ENCODE assay signal across 21 cellular contexts in the genomic region with DNA sequence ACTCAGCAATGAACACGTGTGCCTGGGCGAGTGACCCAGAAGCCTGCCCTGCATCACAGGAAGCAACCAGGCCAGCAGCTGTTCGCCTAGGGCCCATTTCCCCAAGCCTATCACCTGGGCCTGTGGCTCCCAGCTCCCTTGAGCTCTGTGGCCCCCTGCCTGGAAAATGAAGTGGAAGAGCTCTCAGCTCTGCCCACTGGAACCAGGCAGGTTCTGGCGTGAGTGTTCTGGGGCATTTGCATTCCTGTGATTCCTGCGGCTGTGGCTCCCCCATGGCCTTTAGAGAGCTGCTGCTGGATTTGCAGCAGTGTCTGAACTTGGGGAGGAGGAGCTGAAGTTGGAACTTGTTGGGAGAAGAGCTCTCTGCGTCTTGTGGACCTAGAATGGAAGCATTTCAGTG. TPM values are rescaled to one million over a fixed set of nuclear protein-coding genes. Genes with fewer than 3 reads are reported as not detected.
DNase-seq lines count a peak whose midpoint lies in the region; ATAC-seq and TF ChIP-seq lines count a peak whose summit lies in the region.
"Had no signal": no experiment of that assay in that cellular context is flagged by ENCODE, and none has a peak within 500 bp of the region (broad histone marks: within the 10 kb centered on the region; RNA-seq: fewer than 3 reads in every experiment).

No MANE protein-coding gene starts in this region.

- no peak for DNase-seq in natural killer cell treated with Interleukin-12 subunit alpha and Interleukin-12 subunit beta and Interleukin-15 and Interleukin-18, amount 100 ng/mL, for 72 hours (ENCODE audit: low spot score)
- DNase-seq in natural killer cell = no peak
- peak; percentile 80 to 86 for DNase-seq in SJSA1 (ENCODE audit: low read depth in 1 of 2, low spot score in 2 of 2)
- DNase-seq in iris pigment epithelial cell (ENCODE audit: low read depth) = peak; percentile 34
- DNase-seq in stimulated activated CD4-positive, alpha-beta T cell treated with anti-CD3 and anti-CD28 coated beads, Interleukin-12 subunit alpha, Interleukin-12 subunit beta, amount 100 ng/mL, for 4 hours = no peak
- no peak for DNase-seq in cerebellum (ENCODE audit: low spot score)
- no peak for DNase-seq in medulla oblongata (ENCODE audit: extremely low spot score)
- DNase-seq: activated CD4-positive, alpha-beta T cell treated with anti-CD3 and anti-CD28 coated beads, Interleukin-2, amount 50 U/mL, for 4 hours; activated effector memory CD4-positive, alpha-beta T cell treated with anti-CD3 and anti-CD28 coated beads, Interleukin-2, amount 50 U/mL, for 16 hours; DND-41; HFFc6; immature natural killer cell; mucosa of descending colon; NCI-H2029; NCI-H82; Right ventricle myocardium superior had no signal

- H3K9me3 ChIP-seq in SJSA1 (replicated peaks) = no peaks in the 10 kb centered on the region
- H3K9me3 ChIP-seq: BLaER1, gastroesophageal sphincter, mucosa of descending colon, suprapubic skin had no signal

- no peaks in the 10 kb centered on the region for H3K9me3 Mint-ChIP-seq in natural killer cell treated with Interleukin-12 subunit alpha and Interleukin-12 subunit beta and Interleukin-15 and Interleukin-18, amount 100 ng/mL, for 72 hours
- no peaks in the 10 kb centered on the region for H3K9me3 Mint-ChIP-seq in natural killer cell
- H3K9me3 Mint-ChIP-seq: HFFc6 had no signal

- no peak for TF ChIP-seq CTCF in natural killer cell (IDR thresholded peaks at IDR 0.05)

- H3K27me3 ChIP-seq in SJSA1 (replicated peaks) = no peaks in the 10 kb centered on the region
- H3K27me3 ChIP-seq: BLaER1, cardiac muscle cell, gastroesophageal sphincter, suprapubic skin had no signal

- peaks cover 6 to 23% of the 10 kb centered on the region in 2 donors for H3K4me1 Mint-ChIP-seq in natural killer cell treated with Interleukin-12 subunit alpha and Interleukin-12 subunit beta and Interleukin-15 and Interleukin-18, amount 100 ng/mL, for 72 hours (ENCODE audit: low read depth in 2 of 2)
- H3K4me1 Mint-ChIP-seq in natural killer cell = peaks cover 5 to 9% of the 10 kb centered on the region in 2 donors

- no peak overlapping the region for H3K4me3 Mint-ChIP-seq in natural killer cell treated with Interleukin-12 subunit alpha and Interleukin-12 subunit beta and Interleukin-15 and Interleukin-18, amount 100 ng/mL, for 72 hours
- no peak overlapping the region for H3K4me3 Mint-ChIP-seq in natural killer cell
- H3K4me3 Mint-ChIP-seq: HFFc6, immature natural killer cell had no signal

- peak overlapping the region; percentile 31 for H3K27ac ChIP-seq in SJSA1
- H3K27ac ChIP-seq: BLaER1, cardiac muscle cell, gastroesophageal sphincter, suprapubic skin had no signal

- H3K4me3 ChIP-seq in SJSA1 = no peak overlapping the region
- H3K4me3 ChIP-seq: BLaER1, cardiac muscle cell, gastroesophageal sphincter, mucosa of descending colon, suprapubic skin had no signal

- no peak for ATAC-seq in natural killer cell treated with Interleukin-12 subunit alpha and Interleukin-12 subunit beta and Interleukin-15 and Interleukin-18, amount 100 ng/mL, for 72 hours
- ATAC-seq in natural killer cell = no peak
- ATAC-seq in activated CD4-positive, CD25-positive, alpha-beta regulatory T cell treated with anti-CD3 and anti-CD28 coated beads, Interleukin-2, amount 50 U/mL, for 24 hours = no peak
- ATAC-seq: gastroesophageal sphincter, mucosa of descending colon had no signal

- intact Hi-C loops in natural killer cell (cut with micrococcal nuclease) = no loop called here

- peaks cover 19% of the 10 kb centered on the region for H3K36me3 Mint-ChIP-seq in natural killer cell treated with Interleukin-12 subunit alpha and Interleukin-12 subunit beta and Interleukin-15 and Interleukin-18, amount 100 ng/mL, for 72 hours
- H3K36me3 Mint-ChIP-seq in natural killer cell = no peaks in the 10 kb centered on the region

- peaks cover 58% of the 10 kb centered on the region for H3K4me1 ChIP-seq in SJSA1 (replicated peaks)

- no peaks in the 10 kb centered on the region for H3K27me3 Mint-ChIP-seq in natural killer cell treated with Interleukin-12 subunit alpha and Interleukin-12 subunit beta and Interleukin-15 and Interleukin-18, amount 100 ng/mL, for 72 hours
- no peaks in the 10 kb centered on the region for H3K27me3 Mint-ChIP-seq in natural killer cell (ENCODE audit: low read depth in 2 of 2)

- H3K27ac Mint-ChIP-seq in natural killer cell treated with Interleukin-12 subunit alpha and Interleukin-12 subunit beta and Interleukin-15 and Interleukin-18, amount 100 ng/mL, for 72 hours = peak overlapping the region; percentile 23 to 79
- no peak overlapping the region for H3K27ac Mint-ChIP-seq in natural killer cell

- peaks cover 95% of the 10 kb centered on the region for H3K36me3 ChIP-seq in SJSA1

RNA-seq across cellular contexts. Expression of gene PGS1, which starts 22.8 kb away (rescaled TPM):
- total RNA-seq in natural killer cell treated with Interleukin-12 subunit alpha and Interleukin-12 subunit beta and Interleukin-15 and Interleukin-18, amount 100 ng/mL, for 72 hours = 100 to 1,000 TPM in 1 of 2 donors, 10 to 100 TPM in 1; 83.0 to 139 TPM
- total RNA-seq in natural killer cell (10 to 100 TPM; 47.9 to 53.6 (median 48.3) TPM), cerebellum (41.8 TPM)
- 43.6 and 64.1 TPM in 2 replicates for total RNA-seq in SJSA1 (2014; rRNA removed; shearing (Covaris generic))

RNA-seq across cellular contexts. Expression of gene SOCS3, which starts 41.4 kb away (rescaled TPM):
- 100 to 1,000 TPM; 110 to 156 TPM for total RNA-seq in natural killer cell treated with Interleukin-12 subunit alpha and Interleukin-12 subunit beta and Interleukin-15 and Interleukin-18, amount 100 ng/mL, for 72 hours
- 10 to 100 TPM; 39.0 to 47.9 (median 43.6) TPM for total RNA-seq in natural killer cell
- 44.7 and 71.9 TPM in 2 replicates for total RNA-seq in SJSA1 (2014; rRNA removed; shearing (Covaris generic))
- 10.7 TPM for total RNA-seq in cerebellum

Comparison
In these comparisons a context has a peak if more than half of its experiments do, and no peak if none do; other contexts are left out.
1. H3K27ac Mint-ChIP-seq: peak in natural killer cell treated with Interleukin-12 subunit alpha and Interleukin-12 subunit beta and Interleukin-15 and Interleukin-18, amount 100 ng/mL, for 72 hours (2 of 2); none in natural killer cell (0 of 2).
2. DNase-seq: peak in SJSA1 (2 of 2) and iris pigment epithelial cell (single experiment); none in natural killer cell treated with Interleukin-12 subunit alpha and Interleukin-12 subunit beta and Interleukin-15 and Interleukin-18, amount 100 ng/mL, for 72 hours (single experiment), natural killer cell (single experiment), stimulated activated CD4-positive, alpha-beta T cell treated with anti-CD3 and anti-CD28 coated beads, Interleukin-12 subunit alpha, Interleukin-12 subunit beta, amount 100 ng/mL, for 4 hours (single experiment), cerebellum (single experiment) and medulla oblongata (single experiment).